In the genomic region with DNA sequence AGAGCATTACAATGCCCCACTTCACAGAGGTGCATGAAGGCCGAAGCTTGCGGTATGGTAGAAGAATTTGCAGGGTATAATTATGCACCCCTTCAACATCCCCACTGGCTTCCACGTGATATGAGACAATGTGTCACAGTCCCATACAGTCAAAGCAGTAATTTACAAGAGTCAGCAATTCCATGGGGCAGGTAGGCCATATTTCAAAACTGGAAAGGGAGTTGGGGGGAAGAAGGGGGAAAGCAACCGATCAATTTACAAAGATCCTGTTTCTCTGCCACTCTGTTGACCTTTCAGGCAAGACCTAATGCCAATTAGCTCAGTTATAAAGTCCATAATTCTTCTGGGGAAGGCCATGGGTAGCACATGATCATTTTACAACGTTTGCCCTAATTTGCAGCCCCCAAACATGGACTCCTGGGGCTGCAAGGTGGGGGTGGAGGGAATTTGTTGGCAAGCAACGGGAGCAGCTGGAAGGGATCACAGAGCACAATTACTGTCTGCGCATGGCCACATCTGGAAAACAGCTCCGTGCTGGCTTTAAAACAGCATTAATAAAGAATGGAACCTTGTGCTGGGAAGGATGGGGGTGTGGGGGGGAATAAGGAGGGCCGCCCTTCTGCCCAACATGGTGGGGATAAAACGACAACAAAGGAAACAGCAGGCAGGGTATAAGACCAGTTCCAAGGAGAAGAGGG, we compare ENCODE assay signal across 19 cellular contexts.
"Had no signal": no experiment of that assay in that cellular context is flagged by ENCODE, and none has a peak within 500 bp of the region (broad histone marks: within the 10 kb centered on the region; RNA-seq: fewer than 3 reads in every experiment).

No MANE protein-coding gene starts in this region.

- H3K36me3 Mint-ChIP-seq: stimulated activated effector memory CD8-positive, alpha-beta T cell treated with anti-CD3 and anti-CD28 coated beads, Interleukin-12 subunit alpha, Interleukin-12 subunit beta, amount 100 ng/mL, for 72 hours had no signal

- H3K27ac ChIP-seq: ascending aorta, breast epithelium, epithelial cell of prostate, gastroesophageal sphincter, prostate gland, thoracic aorta had no signal

- H3K9me3 Mint-ChIP-seq: activated naive CD4-positive, alpha-beta T cell treated with anti-CD3 and anti-CD28 coated beads for 36 hours; activated naive CD8-positive, alpha-beta T cell treated with anti-CD3 and anti-CD28 coated beads, Interleukin-2, amount 50 U/mL, for 24 hours; activated T-helper 2 cell treated with anti-CD3 and anti-CD28 coated beads, Interferon-gamma antibody, Interleukin-2, Interleukin-4, amounts not matched to agents 10 μg/mL and 5 μg/mL and 100 μg/mL, durations not matched to agents 14 hours and 24 hours and 36 hours; effector memory CD8-positive, alpha-beta T cell; stimulated activated effector memory CD8-positive, alpha-beta T cell treated with anti-CD3 and anti-CD28 coated beads, Interleukin-12 subunit alpha, Interleukin-12 subunit beta, amount 100 ng/mL, for 72 hours had no signal

- H3K4me1 ChIP-seq: breast epithelium, gastroesophageal sphincter, prostate gland had no signal

- H3K27me3 ChIP-seq: ascending aorta, breast epithelium, gastroesophageal sphincter had no signal

- H3K9me3 ChIP-seq: ascending aorta, breast epithelium, gastroesophageal sphincter, prostate gland, thoracic aorta had no signal

- H3K27ac Mint-ChIP-seq: activated naive CD4-positive, alpha-beta T cell treated with anti-CD3 and anti-CD28 coated beads for 36 hours; activated naive CD8-positive, alpha-beta T cell treated with anti-CD3 and anti-CD28 coated beads, Interleukin-2, amount 50 U/mL, for 24 hours; activated T-helper 2 cell treated with anti-CD3 and anti-CD28 coated beads, Interferon-gamma antibody, Interleukin-2, Interleukin-4, amounts not matched to agents 10 μg/mL and 5 μg/mL and 100 μg/mL, durations not matched to agents 14 hours and 24 hours and 36 hours; effector memory CD8-positive, alpha-beta T cell; stimulated activated effector memory CD8-positive, alpha-beta T cell treated with anti-CD3 and anti-CD28 coated beads, Interleukin-12 subunit alpha, Interleukin-12 subunit beta, amount 100 ng/mL, for 72 hours had no signal

- H3K4me3 Mint-ChIP-seq: activated naive CD4-positive, alpha-beta T cell treated with anti-CD3 and anti-CD28 coated beads for 36 hours; activated naive CD8-positive, alpha-beta T cell treated with anti-CD3 and anti-CD28 coated beads, Interleukin-2, amount 50 U/mL, for 24 hours; effector memory CD8-positive, alpha-beta T cell; stimulated activated effector memory CD8-positive, alpha-beta T cell treated with anti-CD3 and anti-CD28 coated beads, Interleukin-12 subunit alpha, Interleukin-12 subunit beta, amount 100 ng/mL, for 72 hours had no signal

- H3K4me1 Mint-ChIP-seq: activated naive CD8-positive, alpha-beta T cell treated with anti-CD3 and anti-CD28 coated beads, Interleukin-2, amount 50 U/mL, for 24 hours; stimulated activated effector memory CD8-positive, alpha-beta T cell treated with anti-CD3 and anti-CD28 coated beads, Interleukin-12 subunit alpha, Interleukin-12 subunit beta, amount 100 ng/mL, for 72 hours had no signal

- ATAC-seq: activated naive CD8-positive, alpha-beta T cell treated with anti-CD3 and anti-CD28 coated beads, Interleukin-2, amount 50 U/mL, for 24 hours; effector memory CD8-positive, alpha-beta T cell; gastroesophageal sphincter; stimulated activated effector memory CD8-positive, alpha-beta T cell treated with anti-CD3 and anti-CD28 coated beads, Interleukin-12 subunit alpha, Interleukin-12 subunit beta, amount 100 ng/mL, for 72 hours had no signal

- H3K36me3 ChIP-seq: ascending aorta, breast epithelium, gastroesophageal sphincter, prostate gland, thoracic aorta had no signal

- DNase-seq: activated CD4-positive, alpha-beta T cell treated with anti-CD3 and anti-CD28 coated beads, Interleukin-2, amount 50 U/mL, for 4 hours; activated CD4-positive, CD25-positive, alpha-beta regulatory T cell treated with anti-CD3 and anti-CD28 coated beads, Interleukin-2, amount 50 U/mL, for 72 hours; activated naive CD4-positive, alpha-beta T cell treated with anti-CD3 and anti-CD28 coated beads for 36 hours; activated naive CD8-positive, alpha-beta T cell treated with anti-CD3 and anti-CD28 coated beads, Interleukin-2, amount 50 U/mL, for 24 hours; activated T-cell treated with anti-CD3 and anti-CD28 coated beads for 4 hours; dermis blood vessel endothelial cell; effector memory CD8-positive, alpha-beta T cell; islet precursor cell; mesendoderm; stimulated activated CD4-positive, alpha-beta T cell treated with anti-CD3 and anti-CD28 coated beads, Interleukin-12 subunit alpha, Interleukin-12 subunit beta, amount 100 ng/mL, for 4 hours; T-helper 1 cell had no signal

- H3K4me3 ChIP-seq: ascending aorta, breast epithelium, gastroesophageal sphincter, prostate gland, thoracic aorta had no signal
